In genomic region chr15:64381000-64381751, GRCh38 we compare ENCODE assay signal across 1 cellular context.
TF ChIP-seq lines count a peak whose summit lies in the region.

Gene PCLAF (minus strand): TSS chr15:64381441. CDS start chr15:64381371, 70 bp downstream.

TF ChIP-seq in K562, 482 proteins besides CTCF, POLR2A, EP300 and RAD21 (continued from another document and continues in another):
- TF ChIP-seq, protein P1, sequence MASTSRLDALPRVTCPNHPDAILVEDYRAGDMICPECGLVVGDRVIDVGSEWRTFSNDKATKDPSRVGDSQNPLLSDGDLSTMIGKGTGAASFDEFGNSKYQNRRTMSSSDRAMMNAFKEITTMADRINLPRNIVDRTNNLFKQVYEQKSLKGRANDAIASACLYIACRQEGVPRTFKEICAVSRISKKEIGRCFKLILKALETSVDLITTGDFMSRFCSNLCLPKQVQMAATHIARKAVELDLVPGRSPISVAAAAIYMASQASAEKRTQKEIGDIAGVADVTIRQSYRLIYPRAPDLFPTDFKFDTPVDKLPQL (IDR thresholded peaks at IDR 0.05; ENCODE audit: extremely low read depth, insufficient read length), result peak; percentile 97
- TF ChIP-seq SREBF1 (IDR thresholded peaks at IDR 0.05; ENCODE audit: borderline replicate concordance, low read depth, low read length), result no peak
- TF ChIP-seq, protein P2, sequence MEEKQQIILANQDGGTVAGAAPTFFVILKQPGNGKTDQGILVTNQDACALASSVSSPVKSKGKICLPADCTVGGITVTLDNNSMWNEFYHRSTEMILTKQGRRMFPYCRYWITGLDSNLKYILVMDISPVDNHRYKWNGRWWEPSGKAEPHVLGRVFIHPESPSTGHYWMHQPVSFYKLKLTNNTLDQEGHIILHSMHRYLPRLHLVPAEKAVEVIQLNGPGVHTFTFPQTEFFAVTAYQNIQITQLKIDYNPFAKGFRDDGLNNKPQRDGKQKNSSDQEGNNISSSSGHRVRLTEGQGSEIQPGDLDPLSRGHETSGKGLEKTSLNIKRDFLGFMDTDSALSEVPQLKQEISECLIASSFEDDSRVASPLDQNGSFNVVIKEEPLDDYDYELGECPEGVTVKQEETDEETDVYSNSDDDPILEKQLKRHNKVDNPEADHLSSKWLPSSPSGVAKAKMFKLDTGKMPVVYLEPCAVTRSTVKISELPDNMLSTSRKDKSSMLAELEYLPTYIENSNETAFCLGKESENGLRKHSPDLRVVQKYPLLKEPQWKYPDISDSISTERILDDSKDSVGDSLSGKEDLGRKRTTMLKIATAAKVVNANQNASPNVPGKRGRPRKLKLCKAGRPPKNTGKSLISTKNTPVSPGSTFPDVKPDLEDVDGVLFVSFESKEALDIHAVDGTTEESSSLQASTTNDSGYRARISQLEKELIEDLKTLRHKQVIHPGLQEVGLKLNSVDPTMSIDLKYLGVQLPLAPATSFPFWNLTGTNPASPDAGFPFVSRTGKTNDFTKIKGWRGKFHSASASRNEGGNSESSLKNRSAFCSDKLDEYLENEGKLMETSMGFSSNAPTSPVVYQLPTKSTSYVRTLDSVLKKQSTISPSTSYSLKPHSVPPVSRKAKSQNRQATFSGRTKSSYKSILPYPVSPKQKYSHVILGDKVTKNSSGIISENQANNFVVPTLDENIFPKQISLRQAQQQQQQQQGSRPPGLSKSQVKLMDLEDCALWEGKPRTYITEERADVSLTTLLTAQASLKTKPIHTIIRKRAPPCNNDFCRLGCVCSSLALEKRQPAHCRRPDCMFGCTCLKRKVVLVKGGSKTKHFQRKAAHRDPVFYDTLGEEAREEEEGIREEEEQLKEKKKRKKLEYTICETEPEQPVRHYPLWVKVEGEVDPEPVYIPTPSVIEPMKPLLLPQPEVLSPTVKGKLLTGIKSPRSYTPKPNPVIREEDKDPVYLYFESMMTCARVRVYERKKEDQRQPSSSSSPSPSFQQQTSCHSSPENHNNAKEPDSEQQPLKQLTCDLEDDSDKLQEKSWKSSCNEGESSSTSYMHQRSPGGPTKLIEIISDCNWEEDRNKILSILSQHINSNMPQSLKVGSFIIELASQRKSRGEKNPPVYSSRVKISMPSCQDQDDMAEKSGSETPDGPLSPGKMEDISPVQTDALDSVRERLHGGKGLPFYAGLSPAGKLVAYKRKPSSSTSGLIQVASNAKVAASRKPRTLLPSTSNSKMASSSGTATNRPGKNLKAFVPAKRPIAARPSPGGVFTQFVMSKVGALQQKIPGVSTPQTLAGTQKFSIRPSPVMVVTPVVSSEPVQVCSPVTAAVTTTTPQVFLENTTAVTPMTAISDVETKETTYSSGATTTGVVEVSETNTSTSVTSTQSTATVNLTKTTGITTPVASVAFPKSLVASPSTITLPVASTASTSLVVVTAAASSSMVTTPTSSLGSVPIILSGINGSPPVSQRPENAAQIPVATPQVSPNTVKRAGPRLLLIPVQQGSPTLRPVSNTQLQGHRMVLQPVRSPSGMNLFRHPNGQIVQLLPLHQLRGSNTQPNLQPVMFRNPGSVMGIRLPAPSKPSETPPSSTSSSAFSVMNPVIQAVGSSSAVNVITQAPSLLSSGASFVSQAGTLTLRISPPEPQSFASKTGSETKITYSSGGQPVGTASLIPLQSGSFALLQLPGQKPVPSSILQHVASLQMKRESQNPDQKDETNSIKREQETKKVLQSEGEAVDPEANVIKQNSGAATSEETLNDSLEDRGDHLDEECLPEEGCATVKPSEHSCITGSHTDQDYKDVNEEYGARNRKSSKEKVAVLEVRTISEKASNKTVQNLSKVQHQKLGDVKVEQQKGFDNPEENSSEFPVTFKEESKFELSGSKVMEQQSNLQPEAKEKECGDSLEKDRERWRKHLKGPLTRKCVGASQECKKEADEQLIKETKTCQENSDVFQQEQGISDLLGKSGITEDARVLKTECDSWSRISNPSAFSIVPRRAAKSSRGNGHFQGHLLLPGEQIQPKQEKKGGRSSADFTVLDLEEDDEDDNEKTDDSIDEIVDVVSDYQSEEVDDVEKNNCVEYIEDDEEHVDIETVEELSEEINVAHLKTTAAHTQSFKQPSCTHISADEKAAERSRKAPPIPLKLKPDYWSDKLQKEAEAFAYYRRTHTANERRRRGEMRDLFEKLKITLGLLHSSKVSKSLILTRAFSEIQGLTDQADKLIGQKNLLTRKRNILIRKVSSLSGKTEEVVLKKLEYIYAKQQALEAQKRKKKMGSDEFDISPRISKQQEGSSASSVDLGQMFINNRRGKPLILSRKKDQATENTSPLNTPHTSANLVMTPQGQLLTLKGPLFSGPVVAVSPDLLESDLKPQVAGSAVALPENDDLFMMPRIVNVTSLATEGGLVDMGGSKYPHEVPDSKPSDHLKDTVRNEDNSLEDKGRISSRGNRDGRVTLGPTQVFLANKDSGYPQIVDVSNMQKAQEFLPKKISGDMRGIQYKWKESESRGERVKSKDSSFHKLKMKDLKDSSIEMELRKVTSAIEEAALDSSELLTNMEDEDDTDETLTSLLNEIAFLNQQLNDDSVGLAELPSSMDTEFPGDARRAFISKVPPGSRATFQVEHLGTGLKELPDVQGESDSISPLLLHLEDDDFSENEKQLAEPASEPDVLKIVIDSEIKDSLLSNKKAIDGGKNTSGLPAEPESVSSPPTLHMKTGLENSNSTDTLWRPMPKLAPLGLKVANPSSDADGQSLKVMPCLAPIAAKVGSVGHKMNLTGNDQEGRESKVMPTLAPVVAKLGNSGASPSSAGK (IDR thresholded peaks at IDR 0.05), result peak; percentile 78
- TF ChIP-seq MAX (CRISPR knock-in tag; IDR thresholded peaks at IDR 0.05), result peak; percentile 68; the same call in 1 of the 2 replicates
- TF ChIP-seq ZNF766 (CRISPR knock-in tag; conservative IDR thresholded peaks at IDR 0.05), result no peak
- TF ChIP-seq NFE2L1 (tag; IDR thresholded peaks at IDR 0.05; ENCODE audit: borderline replicate concordance, low read depth), result no peak
- TF ChIP-seq SPI1 (IDR thresholded peaks at IDR 0.05; ENCODE audit: borderline replicate concordance, low read depth, low read length), result peak; percentile 85
- no peak for TF ChIP-seq FUS (optimal IDR thresholded peaks at IDR 0.05; ENCODE audit: low read depth, low read length)
- TF ChIP-seq, protein P3, sequence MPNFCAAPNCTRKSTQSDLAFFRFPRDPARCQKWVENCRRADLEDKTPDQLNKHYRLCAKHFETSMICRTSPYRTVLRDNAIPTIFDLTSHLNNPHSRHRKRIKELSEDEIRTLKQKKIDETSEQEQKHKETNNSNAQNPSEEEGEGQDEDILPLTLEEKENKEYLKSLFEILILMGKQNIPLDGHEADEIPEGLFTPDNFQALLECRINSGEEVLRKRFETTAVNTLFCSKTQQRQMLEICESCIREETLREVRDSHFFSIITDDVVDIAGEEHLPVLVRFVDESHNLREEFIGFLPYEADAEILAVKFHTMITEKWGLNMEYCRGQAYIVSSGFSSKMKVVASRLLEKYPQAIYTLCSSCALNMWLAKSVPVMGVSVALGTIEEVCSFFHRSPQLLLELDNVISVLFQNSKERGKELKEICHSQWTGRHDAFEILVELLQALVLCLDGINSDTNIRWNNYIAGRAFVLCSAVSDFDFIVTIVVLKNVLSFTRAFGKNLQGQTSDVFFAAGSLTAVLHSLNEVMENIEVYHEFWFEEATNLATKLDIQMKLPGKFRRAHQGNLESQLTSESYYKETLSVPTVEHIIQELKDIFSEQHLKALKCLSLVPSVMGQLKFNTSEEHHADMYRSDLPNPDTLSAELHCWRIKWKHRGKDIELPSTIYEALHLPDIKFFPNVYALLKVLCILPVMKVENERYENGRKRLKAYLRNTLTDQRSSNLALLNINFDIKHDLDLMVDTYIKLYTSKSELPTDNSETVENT (CRISPR knock-in tag; IDR thresholded peaks at IDR 0.05), result peak; percentile 31; the same call in 1 of the 2 replicates
- TF ChIP-seq, protein P4, sequence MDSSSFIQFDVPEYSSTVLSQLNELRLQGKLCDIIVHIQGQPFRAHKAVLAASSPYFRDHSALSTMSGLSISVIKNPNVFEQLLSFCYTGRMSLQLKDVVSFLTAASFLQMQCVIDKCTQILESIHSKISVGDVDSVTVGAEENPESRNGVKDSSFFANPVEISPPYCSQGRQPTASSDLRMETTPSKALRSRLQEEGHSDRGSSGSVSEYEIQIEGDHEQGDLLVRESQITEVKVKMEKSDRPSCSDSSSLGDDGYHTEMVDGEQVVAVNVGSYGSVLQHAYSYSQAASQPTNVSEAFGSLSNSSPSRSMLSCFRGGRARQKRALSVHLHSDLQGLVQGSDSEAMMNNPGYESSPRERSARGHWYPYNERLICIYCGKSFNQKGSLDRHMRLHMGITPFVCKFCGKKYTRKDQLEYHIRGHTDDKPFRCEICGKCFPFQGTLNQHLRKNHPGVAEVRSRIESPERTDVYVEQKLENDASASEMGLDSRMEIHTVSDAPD (CRISPR knock-in tag; IDR thresholded peaks at IDR 0.05), result no peak
- TF ChIP-seq POLR2AphosphoS2 (IDR thresholded peaks at IDR 0.05; ENCODE audit: low read length), result no peak
- TF ChIP-seq ZNF133 (CRISPR knock-in tag; IDR thresholded peaks at IDR 0.05), result no peak
- no peak for TF ChIP-seq ATF4 (CRISPR knock-in tag; IDR thresholded peaks at IDR 0.05)
- no peak; the same call in 1 of the 2 replicates for TF ChIP-seq GTF2A2 (tag; IDR thresholded peaks at IDR 0.05)
- TF ChIP-seq ZC3H8 (IDR thresholded peaks at IDR 0.05), result no peak
- TF ChIP-seq NFXL1 (CRISPR knock-in tag; IDR thresholded peaks at IDR 0.05), result no peak
- no peak for TF ChIP-seq KDM4B (IDR thresholded peaks at IDR 0.05; ENCODE audit: borderline replicate concordance in 2 of 2, low read depth in 1 of 2)
- TF ChIP-seq ZKSCAN1 (IDR thresholded peaks at IDR 0.05; ENCODE audit: low read depth, low read length), result no peak; the same call in 1 of the 2 replicates
- TF ChIP-seq ARHGAP35 (IDR thresholded peaks at IDR 0.05; ENCODE audit: partially characterized antibody), result no peak
- TF ChIP-seq ZBTB17 (CRISPR knock-in tag; IDR thresholded peaks at IDR 0.05), result no peak
- no peak for TF ChIP-seq NR4A1 (CRISPR knock-in tag; IDR thresholded peaks at IDR 0.05)
- no peak for TF ChIP-seq NR4A1 (tag; IDR thresholded peaks at IDR 0.05)
- no peak; the same call in 1 of the 2 replicates for TF ChIP-seq HSF4 (CRISPR knock-in tag; IDR thresholded peaks at IDR 0.05; ENCODE audit: borderline replicate concordance)
- TF ChIP-seq ZBTB33 (CRISPR knock-in tag; IDR thresholded peaks at IDR 0.05), result no peak
- 0 out of 2 replicates have a peak, but pooled peaks have one; percentile 10 for TF ChIP-seq ZNF263 (CRISPR knock-in tag; IDR thresholded peaks at IDR 0.05; ENCODE audit: borderline replicate concordance)
- TF ChIP-seq CXXC5 (CRISPR knock-in tag; IDR thresholded peaks at IDR 0.05), result peak; percentile 74
- no peak for TF ChIP-seq EWSR1 (IDR thresholded peaks at IDR 0.05; ENCODE audit: borderline replicate concordance, low read depth, partially characterized antibody)
- TF ChIP-seq DPF2 (IDR thresholded peaks at IDR 0.05), result no peak; the same call in 1 of the 2 replicates
- TF ChIP-seq, protein P5, sequence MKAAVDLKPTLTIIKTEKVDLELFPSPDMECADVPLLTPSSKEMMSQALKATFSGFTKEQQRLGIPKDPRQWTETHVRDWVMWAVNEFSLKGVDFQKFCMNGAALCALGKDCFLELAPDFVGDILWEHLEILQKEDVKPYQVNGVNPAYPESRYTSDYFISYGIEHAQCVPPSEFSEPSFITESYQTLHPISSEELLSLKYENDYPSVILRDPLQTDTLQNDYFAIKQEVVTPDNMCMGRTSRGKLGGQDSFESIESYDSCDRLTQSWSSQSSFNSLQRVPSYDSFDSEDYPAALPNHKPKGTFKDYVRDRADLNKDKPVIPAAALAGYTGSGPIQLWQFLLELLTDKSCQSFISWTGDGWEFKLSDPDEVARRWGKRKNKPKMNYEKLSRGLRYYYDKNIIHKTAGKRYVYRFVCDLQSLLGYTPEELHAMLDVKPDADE (conservative IDR thresholded peaks at IDR 0.05; ENCODE audit: control insufficient read depth, low read depth, low read length), result no peak
- TF ChIP-seq, protein P6, sequence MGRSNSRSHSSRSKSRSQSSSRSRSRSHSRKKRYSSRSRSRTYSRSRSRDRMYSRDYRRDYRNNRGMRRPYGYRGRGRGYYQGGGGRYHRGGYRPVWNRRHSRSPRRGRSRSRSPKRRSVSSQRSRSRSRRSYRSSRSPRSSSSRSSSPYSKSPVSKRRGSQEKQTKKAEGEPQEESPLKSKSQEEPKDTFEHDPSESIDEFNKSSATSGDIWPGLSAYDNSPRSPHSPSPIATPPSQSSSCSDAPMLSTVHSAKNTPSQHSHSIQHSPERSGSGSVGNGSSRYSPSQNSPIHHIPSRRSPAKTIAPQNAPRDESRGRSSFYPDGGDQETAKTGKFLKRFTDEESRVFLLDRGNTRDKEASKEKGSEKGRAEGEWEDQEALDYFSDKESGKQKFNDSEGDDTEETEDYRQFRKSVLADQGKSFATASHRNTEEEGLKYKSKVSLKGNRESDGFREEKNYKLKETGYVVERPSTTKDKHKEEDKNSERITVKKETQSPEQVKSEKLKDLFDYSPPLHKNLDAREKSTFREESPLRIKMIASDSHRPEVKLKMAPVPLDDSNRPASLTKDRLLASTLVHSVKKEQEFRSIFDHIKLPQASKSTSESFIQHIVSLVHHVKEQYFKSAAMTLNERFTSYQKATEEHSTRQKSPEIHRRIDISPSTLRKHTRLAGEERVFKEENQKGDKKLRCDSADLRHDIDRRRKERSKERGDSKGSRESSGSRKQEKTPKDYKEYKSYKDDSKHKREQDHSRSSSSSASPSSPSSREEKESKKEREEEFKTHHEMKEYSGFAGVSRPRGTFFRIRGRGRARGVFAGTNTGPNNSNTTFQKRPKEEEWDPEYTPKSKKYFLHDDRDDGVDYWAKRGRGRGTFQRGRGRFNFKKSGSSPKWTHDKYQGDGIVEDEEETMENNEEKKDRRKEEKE (IDR thresholded peaks at IDR 0.05; ENCODE audit: borderline replicate concordance in 1 of 2, control insufficient read depth in 1 of 2, low read depth in 2 of 2, low read length in 1 of 2), result no peak
- TF ChIP-seq ZKSCAN8 (CRISPR knock-in tag; IDR thresholded peaks at IDR 0.05), result no peak
